In the genomic region with DNA sequence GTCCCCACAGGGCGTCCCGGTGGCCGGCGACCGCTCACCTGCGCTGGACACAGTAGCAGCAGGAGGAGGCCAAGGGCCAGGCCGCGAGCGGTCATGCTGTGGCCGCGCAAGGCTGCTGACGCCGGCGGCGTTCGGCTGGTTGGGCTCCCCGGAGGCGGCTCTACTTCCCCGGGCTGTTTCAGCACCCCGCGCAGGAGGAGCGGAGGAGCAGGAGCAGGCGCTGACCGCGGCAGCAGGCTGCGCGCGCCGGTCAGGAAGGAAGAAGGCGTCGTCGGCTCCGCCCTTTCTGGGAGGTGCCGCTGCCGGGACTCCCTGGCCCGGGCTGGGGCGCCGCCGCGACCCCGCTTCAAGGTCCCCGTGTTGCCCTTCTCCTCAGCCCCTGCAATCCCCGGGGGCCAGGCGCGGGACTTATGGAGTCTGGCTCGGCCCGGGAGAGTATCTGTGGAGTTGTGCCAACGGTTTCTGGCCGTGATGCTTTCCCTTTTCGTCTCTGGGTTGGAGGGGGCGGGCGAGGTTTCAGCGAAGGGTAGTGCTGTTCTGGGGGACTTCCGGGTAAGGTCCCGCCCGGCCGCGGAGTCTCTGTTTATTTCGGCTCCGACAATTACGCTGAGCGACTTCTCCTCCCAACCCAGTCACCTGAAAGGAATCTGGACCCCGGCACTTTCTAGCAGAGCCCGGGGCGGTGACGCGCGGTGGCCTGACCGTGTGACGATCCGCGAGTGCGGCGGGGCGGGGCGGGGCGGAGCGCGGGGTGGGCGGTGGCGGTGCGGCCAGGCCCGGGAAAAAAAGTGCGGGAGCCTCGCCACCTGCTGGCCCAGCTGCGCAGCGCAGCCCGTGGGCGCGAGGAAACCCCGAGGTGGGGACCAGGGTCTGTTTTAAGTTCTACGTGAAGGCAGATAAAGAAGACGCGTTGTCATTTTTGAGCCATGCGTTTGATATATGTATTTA, we compare ENCODE assay signal across 8 cellular contexts. TPM values are rescaled to one million over a fixed set of nuclear protein-coding genes. Genes with fewer than 3 reads are reported as not detected.
A peak's percentile ranks its signal among the peaks of the same experiment; 100 is the strongest.
DNase-seq lines count a peak whose midpoint lies in the region; ATAC-seq and TF ChIP-seq lines count a peak whose summit lies in the region.

A gene (minus strand): TSS at position 258 of the 948 bp plus-strand sequence. CDS start 163 bp downstream, at position 95.

- H3K36me3 ChIP-seq in CD4-positive, CD25-positive, alpha-beta regulatory T cell (ENCODE audit: control insufficient read depth, insufficient read depth, low read length) = peaks cover 3% of the 10 kb centered on the region

- H3K27ac ChIP-seq in CD4-positive, CD25-positive, alpha-beta regulatory T cell (ENCODE audit: insufficient read depth, low read length, poor library complexity, severe bottlenecking) = peak within 1 kb of the TSS; percentile 99

- H3K27me3 Mint-ChIP-seq in CD4-positive, CD25-positive, alpha-beta regulatory T cell = peaks cover 14% of the 10 kb centered on the region

- peak within 1 kb of the TSS; percentile 91 to 98 (median 94) for H3K27ac Mint-ChIP-seq in CD4-positive, CD25-positive, alpha-beta regulatory T cell

- H3K27me3 ChIP-seq in CD4-positive, CD25-positive, alpha-beta regulatory T cell (ENCODE audit: control insufficient read depth, insufficient read depth, low read length) = no peaks in the 10 kb centered on the region

- TF ChIP-seq POLR2A in lower leg skin (IDR thresholded peaks at IDR 0.05) = peak in 1 of 2 donors; percentile 66

- DNase-seq in CD4-positive, CD25-positive, alpha-beta regulatory T cell = peak; percentile 89 to 94 (median 94)
- DNase-seq in NCI-H774 (lab: John Stamatoyannopoulos, UW) = peak; percentile 90
- DNase-seq in activated CD4-positive, alpha-beta T cell treated with anti-CD3 and anti-CD28 coated beads, Interleukin-2, amount 50 U/mL, for 48 hours = peak; percentile 91 to 93
- DNase-seq in dermis microvascular lymphatic vessel endothelial cell (ENCODE audit: low read depth in 2 of 2) = peak; percentile 78 to 95
- peak; percentile 90 to 98 for DNase-seq in lower leg skin (ENCODE audit: low spot score in 2 of 2)
- peak; percentile 85 to 89 for DNase-seq in stimulated activated CD4-positive, alpha-beta T cell treated with anti-CD3 and anti-CD28 coated beads, Interleukin-4, amount 100 ng/mL, for 48 hours (ENCODE audit: low read depth in 2 of 2)

- peak; percentile 90 to 91 for ATAC-seq in CD4-positive, CD25-positive, alpha-beta regulatory T cell (ENCODE audit: low read depth in 2 of 2)
- ATAC-seq in GM19372 (IDR thresholded peaks at IDR 0.05; ENCODE audit: low read depth, unreplicated experiment) (peak; percentile 89), HG03558 (IDR thresholded peaks at IDR 0.05; ENCODE audit: extremely low read depth, unreplicated experiment) (peak; percentile 66)

- no peak for TF ChIP-seq CTCF in lower leg skin (IDR thresholded peaks at IDR 0.05)

- H3K9me3 ChIP-seq in CD4-positive, CD25-positive, alpha-beta regulatory T cell (ENCODE audit: control insufficient read depth in 2 of 2, low read length in 2 of 2) = no peaks in the 10 kb centered on the region

- 0 to 2% methylated on average over 26 to 74 of the region's 95 CpGs for WGBS in lower leg skin, 2 donors

- peaks cover 33% of the 10 kb centered on the region for H3K4me1 ChIP-seq in CD4-positive, CD25-positive, alpha-beta regulatory T cell (ENCODE audit: control insufficient read depth, insufficient read depth, low read length, poor library complexity, severe bottlenecking)

- peak within 1 kb of the TSS; percentile 95 to 100 (median 97) for H3K4me3 Mint-ChIP-seq in CD4-positive, CD25-positive, alpha-beta regulatory T cell

- H3K4me3 ChIP-seq in CD4-positive, CD25-positive, alpha-beta regulatory T cell (ENCODE audit: low read depth, low read length) = peak within 1 kb of the TSS; percentile 98
- peak within 1 kb of the TSS; percentile 89 for H3K4me3 ChIP-seq in lower leg skin (ENCODE audit: low read depth, poor library complexity, severe bottlenecking)

- H3K4me1 Mint-ChIP-seq in CD4-positive, CD25-positive, alpha-beta regulatory T cell = peaks cover 28 to 46% (median 36%) of the 10 kb centered on the region in 4 donors

- peaks cover 0 to 1% (median 0%) of the 10 kb centered on the region in 7 donors for H3K9me3 Mint-ChIP-seq in CD4-positive, CD25-positive, alpha-beta regulatory T cell

- intact Hi-C loops in lower leg skin (cut with DNase I; ENCODE audit: low total_unique reads) = loop anchor here (10.0 kb wide), 1 partner anchor 52 kb away; no protein-coding TSS in a partner anchor

- peaks cover 5% of the 10 kb centered on the region for H3K36me3 Mint-ChIP-seq in CD4-positive, CD25-positive, alpha-beta regulatory T cell

RNA-seq across cellular contexts. Expression of the gene that starts here (rescaled TPM):
- 86.9 TPM for total RNA-seq in CD4-positive, CD25-positive, alpha-beta regulatory T cell
- polyA plus RNA-seq in CD4-positive, CD25-positive, alpha-beta regulatory T cell = 10 to 100 TPM; 17.4 to 24.3 (median 20.4) TPM
- total RNA-seq in dermis microvascular lymphatic vessel endothelial cell = 29.5 and 43.1 TPM in 2 replicates
- total RNA-seq in lower leg skin = 100 to 1,000 TPM in 2 of 4 donors, 10 to 100 TPM in 2; 75.1 to 114 (median 100) TPM

Comparison
In these comparisons a context has a peak if more than half of its experiments do, and no peak if none do; other contexts are left out.
1. Peak in every context shown above with its lines: DNase-seq, ATAC-seq, H3K4me3 ChIP-seq and H3K27ac ChIP-seq.